10 cellular contexts compared by ENCODE assay signal in genomic region chr18:269480-270090, GRCh38. TPM values are rescaled to one million over a fixed set of nuclear protein-coding genes. Genes with fewer than 3 reads are reported as not detected.
DNase-seq lines count a peak whose midpoint lies in the region; ATAC-seq and TF ChIP-seq lines count a peak whose summit lies in the region.
"Had no signal": no experiment of that assay in that cellular context is flagged by ENCODE, and none has a peak within 500 bp of the region (broad histone marks: within the 10 kb centered on the region; RNA-seq: fewer than 3 reads in every experiment).

No MANE protein-coding gene starts in this region.

- no TSS peak for BruUV-seq in mammary epithelial cell (replicated peaks; lab: Mats Ljungman, UMichigan)

- CTCF ChIA-PET in mammary epithelial cell (lab: Charles Lee; ENCODE audit: low non-redundant PET): no interaction called here

- H2AFZ ChIP-seq in mammary epithelial cell (ENCODE audit: low read depth, low read length): no peak overlapping the region

- in situ Hi-C loops in mammary epithelial cell (cut with MboI; ENCODE audit: low sequenced_read_pairs in 2 of 2): no loop called here

- peaks cover 38% of the 10 kb centered on the region for H3K36me3 Mint-ChIP-seq in activated T-cell treated with anti-CD3 and anti-CD28 coated beads, Interleukin-2, amount 50 U/mL, for 24 hours (ENCODE audit: low read depth)
- H3K36me3 Mint-ChIP-seq in osteocyte (ENCODE audit: unreplicated experiment): no peaks in the 10 kb centered on the region

- H4K20me1 ChIP-seq in mammary epithelial cell (ENCODE audit: insufficient read depth, low read length): no peaks in the 10 kb centered on the region

- peak overlapping the region; percentile 91 for H3K4me2 ChIP-seq in mammary epithelial cell (ENCODE audit: insufficient read depth, low read depth, low read length)

- no peaks in the 10 kb centered on the region for H3K27me3 ChIP-seq in mammary epithelial cell (ENCODE audit: insufficient read depth, low read length)
- H3K27me3 ChIP-seq: dorsolateral prefrontal cortex had no signal

- TF ChIP-seq CTCF in mammary epithelial cell (conservative IDR thresholded peaks at IDR 0.05 in 1 of 2, IDR thresholded peaks at IDR 0.05 in 1 of 2; ENCODE audit: extremely low read depth in 1 of 2, insufficient read depth in 1 of 2, low read depth in 1 of 2, low read length in 2 of 2): no peak
- TF ChIP-seq CTCF in osteocyte (IDR thresholded peaks at IDR 0.05): no peak

- 95% methylated on average over 6 of the region's 6 CpGs for WGBS in mammary epithelial cell (ENCODE audit: low coverage, missing lambda C conversion rate)

- H3K9me3 Mint-ChIP-seq in activated T-cell treated with anti-CD3 and anti-CD28 coated beads, Interleukin-2, amount 50 U/mL, for 24 hours: no peaks in the 10 kb centered on the region
- H3K9me3 Mint-ChIP-seq in osteocyte (ENCODE audit: unreplicated experiment): no peaks in the 10 kb centered on the region

- no peaks in the 10 kb centered on the region for H3K9me3 ChIP-seq in mammary epithelial cell (replicated peaks; ENCODE audit: insufficient read depth, low read length)

- H3K4me3 Mint-ChIP-seq in activated T-cell treated with anti-CD3 and anti-CD28 coated beads, Interleukin-2, amount 50 U/mL, for 24 hours: peak overlapping the region; percentile 91
- peak overlapping the region; percentile 90 for H3K4me3 Mint-ChIP-seq in osteocyte (ENCODE audit: unreplicated experiment)

- no peak for ATAC-seq in HG03039 (IDR thresholded peaks at IDR 0.05; ENCODE audit: unreplicated experiment)

- H3K4me1 ChIP-seq in mammary epithelial cell (ENCODE audit: insufficient read depth, low read length): peaks cover 17% of the 10 kb centered on the region

- peaks cover 35% of the 10 kb centered on the region for H3K4me1 Mint-ChIP-seq in activated T-cell treated with anti-CD3 and anti-CD28 coated beads, Interleukin-2, amount 50 U/mL, for 24 hours (ENCODE audit: low read depth)
- peaks cover 29% of the 10 kb centered on the region for H3K4me1 Mint-ChIP-seq in osteocyte (ENCODE audit: unreplicated experiment)

- H3K9ac ChIP-seq in mammary epithelial cell (ENCODE audit: insufficient read depth, low read length): no peak overlapping the region

- H3K36me3 ChIP-seq in mammary epithelial cell (ENCODE audit: insufficient read depth, low read length): no peaks in the 10 kb centered on the region

- H3K4me3 ChIP-seq in mammary epithelial cell (replicated peaks in 1 of 3; ENCODE audit: insufficient read depth in 1 of 3, low read depth in 2 of 3, low read length in 3 of 3): no peak overlapping the region

- no peak for DNase-seq in activated T-cell treated with anti-CD3 and anti-CD28 coated beads, Interleukin-2, amount 50 U/mL, for 24 hours
- DNase-seq in activated T-cell treated with anti-CD3 and anti-CD28 coated beads, Interleukin-2, amount 50 U/mL, for 48 hours: no peak
- DNase-seq in NAMALWA (ENCODE audit: low spot score): peak; percentile 73
- DNase-seq in mammary epithelial cell: no peak
- DNase-seq in osteocyte (ENCODE audit: extremely low spot score, unreplicated experiment): no peak
- no peak for DNase-seq in mesenteric fat pad (ENCODE audit: low spot score)
- DNase-seq in COLO668 (lab: John Stamatoyannopoulos, UW; ENCODE audit: unreplicated experiment): no peak
- DNase-seq: dorsolateral prefrontal cortex, NCI-H146 had no signal

- no peak overlapping the region for H3K27ac ChIP-seq in mammary epithelial cell (ENCODE audit: insufficient read depth, low read depth, low read length)

- peak overlapping the region; percentile 1 for H3K27ac Mint-ChIP-seq in activated T-cell treated with anti-CD3 and anti-CD28 coated beads, Interleukin-2, amount 50 U/mL, for 24 hours
- peak overlapping the region; percentile 35 for H3K27ac Mint-ChIP-seq in osteocyte (ENCODE audit: unreplicated experiment)

- H3K27me3 Mint-ChIP-seq in activated T-cell treated with anti-CD3 and anti-CD28 coated beads, Interleukin-2, amount 50 U/mL, for 24 hours: no peaks in the 10 kb centered on the region
- no peaks in the 10 kb centered on the region for H3K27me3 Mint-ChIP-seq in osteocyte (ENCODE audit: unreplicated experiment)

- dilution Hi-C loops in mammary epithelial cell (cut with HindIII; ENCODE audit: low sequenced_read_pairs): no loop called here

- intact Hi-C loops in mammary epithelial cell (cut with micrococcal nuclease): loop anchor here (2.0 to 10.0 kb wide), 5 partner anchors 112 to 565 kb away; partner anchors contain the start of genes CLUL1, ENOSF1 and USP14

- peaks cover 38% of the 10 kb centered on the region for H3K79me2 ChIP-seq in mammary epithelial cell (ENCODE audit: insufficient read depth, low read length)

RNA-seq across cellular contexts. Expression of gene THOC1, which starts 1.7 kb away (rescaled TPM):
- total RNA-seq in mammary epithelial cell: 10 to 100 TPM; 30.2 to 33.2 TPM
- polyA plus RNA-seq in mammary epithelial cell: 9.9 TPM
- 9.8 TPM for polyA minus RNA-seq in mammary epithelial cell
- total RNA-seq in osteocyte: 36.5 and 39.7 TPM in 2 replicates
- 31.8 TPM for total RNA-seq in mesenteric fat pad
